ENCODE assay signal across 8 cellular contexts in the genomic region with DNA sequence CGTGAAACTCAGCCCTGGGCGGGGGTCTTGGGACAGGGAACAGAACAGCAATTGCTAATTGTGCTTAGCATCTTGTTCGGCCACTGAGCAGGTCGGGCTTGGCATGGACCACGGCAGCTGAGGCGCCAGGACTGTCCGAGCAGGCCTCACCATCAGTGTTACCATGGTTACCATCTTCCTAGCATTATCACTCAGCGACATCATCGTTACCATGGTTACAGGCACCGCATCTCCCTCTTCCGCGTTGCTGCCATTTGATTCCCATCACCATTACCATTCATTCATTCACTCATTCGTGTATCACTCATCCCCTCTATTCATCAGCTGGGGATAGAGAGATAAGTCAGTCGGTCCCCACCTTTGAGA.
DNase-seq lines count a peak whose midpoint lies in the region; TF ChIP-seq lines count a peak whose summit lies in the region.
"Had no signal": no experiment of that assay in that cellular context is flagged by ENCODE, and none has a peak within 500 bp of the region (broad histone marks: within the 10 kb centered on the region; RNA-seq: fewer than 3 reads in every experiment).

No MANE protein-coding gene starts in this region.

- peak overlapping the region; percentile 56 for H3K4me3 Mint-ChIP-seq in neural progenitor cell

- no peak overlapping the region for H3K27ac ChIP-seq in neural progenitor cell

- in situ Hi-C loops in G401 (cut with HindIII; ENCODE audit: low sequenced_read_pairs): no loop called here

- H3K4me1 Mint-ChIP-seq in neural progenitor cell: peaks cover 33% of the 10 kb centered on the region

- peak overlapping the region; percentile 83 for H3K4me2 ChIP-seq in neural progenitor cell

- no peaks in the 10 kb centered on the region for H3K36me3 Mint-ChIP-seq in neural progenitor cell

- peaks cover 3% of the 10 kb centered on the region for H3K9me3 Mint-ChIP-seq in neural progenitor cell

- H2AFZ ChIP-seq in neural progenitor cell (replicated peaks): peak overlapping the region; percentile 86

- H3K9ac ChIP-seq in neural progenitor cell: no peak overlapping the region

- DNase-seq in G401 (ENCODE audit: low spot score) (peak; percentile 93), NCI-H226 (peak; percentile 22), cerebellar nuclear complex (lab: John Stamatoyannopoulos, UW) (peak; percentile 27 to 47), neural progenitor cell (ENCODE audit: low spot score) (peak; percentile 62), 8988T (no peak), occipital lobe (lab: John Stamatoyannopoulos, UW) (no peak), medulla oblongata (ENCODE audit: extremely low spot score) (no peak)

- H3K27me3 Mint-ChIP-seq in neural progenitor cell (ENCODE audit: insufficient read depth, low read depth): peaks cover 27% of the 10 kb centered on the region

- no peak for TF ChIP-seq CTCF in neural progenitor cell (IDR thresholded peaks at IDR 0.05)

- H3K9me3 ChIP-seq in neural progenitor cell (ENCODE audit: low read depth): no peaks in the 10 kb centered on the region
- H3K9me3 ChIP-seq: adrenal gland had no signal

- H3K36me3 ChIP-seq in neural progenitor cell: no peaks in the 10 kb centered on the region
- H3K36me3 ChIP-seq: adrenal gland had no signal

- peaks cover 17% of the 10 kb centered on the region for H3K4me1 ChIP-seq in neural progenitor cell

- H3K27me3 ChIP-seq in neural progenitor cell: peaks cover 75% of the 10 kb centered on the region
- H3K27me3 ChIP-seq: adrenal gland had no signal

- peaks cover 6% of the 10 kb centered on the region for H4K20me1 ChIP-seq in neural progenitor cell (ENCODE audit: low read depth)

- H3K4me3 ChIP-seq in neural progenitor cell: peak overlapping the region; percentile 68

- H3K79me2 ChIP-seq in neural progenitor cell (ENCODE audit: low read depth): no peaks in the 10 kb centered on the region

- peaks cover 31% of the 10 kb centered on the region for H3F3A ChIP-seq in neural progenitor cell (ENCODE audit: low read depth)

- H3K27ac Mint-ChIP-seq in neural progenitor cell: no peak overlapping the region

Comparison
In these comparisons a context has a peak if more than half of its experiments do, and no peak if none do; other contexts are left out.
1. DNase-seq: peak in G401 (single experiment), NCI-H226 (single experiment), cerebellar nuclear complex (2 of 2) and neural progenitor cell (single experiment); none in 8988T (single experiment), occipital lobe (single experiment) and medulla oblongata (single experiment).